Comparison of ENCODE assay signal across 8 cellular contexts in the genomic region with DNA sequence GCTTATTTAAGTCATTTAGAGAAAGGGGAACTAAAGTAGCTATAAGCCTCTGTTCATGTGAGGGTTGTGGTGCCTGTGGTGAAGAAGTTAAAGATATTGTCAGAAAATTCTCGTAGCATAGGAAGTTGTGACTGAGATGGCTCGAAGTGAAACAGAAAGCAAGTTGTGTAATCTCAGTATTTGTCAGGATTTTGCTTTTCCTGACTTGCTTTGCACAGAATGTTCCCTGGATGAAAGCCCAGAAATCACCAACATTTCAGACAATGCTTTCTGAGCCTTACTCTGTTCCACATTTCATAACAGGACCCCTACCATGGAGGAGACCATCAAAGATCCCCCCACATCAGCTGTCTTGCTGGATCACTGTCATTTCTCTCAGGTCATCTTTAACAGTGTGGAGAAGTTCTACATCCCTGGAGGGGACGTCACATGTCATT. TPM values are rescaled to one million over a fixed set of nuclear protein-coding genes. Genes with fewer than 3 reads are reported as not detected.
A peak's percentile ranks its signal among the peaks of the same experiment; 100 is the strongest.
DNase-seq lines count a peak whose midpoint lies in the region; ATAC-seq and TF ChIP-seq lines count a peak whose summit lies in the region.

No MANE protein-coding gene starts in this region.

- peak; percentile 90 for ATAC-seq in CD8-positive, alpha-beta T cell
- ATAC-seq in GM19463 (IDR thresholded peaks at IDR 0.05; ENCODE audit: unreplicated experiment) (peak; percentile 85), HG03565 (IDR thresholded peaks at IDR 0.05; ENCODE audit: unreplicated experiment) (peak; percentile 67), heart left ventricle (peak; percentile 64 to 86 (median 75))

- intact Hi-C loops in CD8-positive, alpha-beta T cell (cut with DNase I, micrococcal nuclease) = loop anchor here (1.0 kb wide), 1 partner anchor 10 kb away; the partner anchor contains the start of gene CALCOCO2 (in 2 of the 2)
- intact Hi-C loops in activated T-helper 2 cell treated with anti-CD3 and anti-CD28 coated beads, Interferon-gamma antibody, Interleukin-2, Interleukin-4, amounts not matched to agents 10 μg/mL and 5 μg/mL and 100 μg/mL, durations not matched to agents 14 hours and 24 hours and 36 hours (cut with micrococcal nuclease) = loop anchor here (2.0 kb wide), 1 partner anchor 15 kb away; no protein-coding TSS in a partner anchor
- intact Hi-C loops in heart left ventricle (cut with DNase I) = loop anchor here in 2 of 10 donors (2.0 to 5.0 kb wide), 2 partner anchors 31 to 36 kb away; no protein-coding TSS in a partner anchor

- POLR2A ChIA-PET in CD8-positive, alpha-beta T cell (lab: Charles Lee) = interaction anchor here (0.5 to 1.1 kb wide), 3 partner anchors 10 to 107 kb away, joined by 3 to 8 read pairs (median 4); no protein-coding TSS in a partner anchor

- 2 to 30% (median 6%) methylated on average over 3 of the region's 3 CpGs for WGBS in heart left ventricle, 4 donors

- no peak for TF ChIP-seq CTCF in CD8-positive, alpha-beta T cell (IDR thresholded peaks at IDR 0.05)
- TF ChIP-seq CTCF in heart left ventricle (IDR thresholded peaks at IDR 0.05) (no peak), nephron progenitor cell (IDR thresholded peaks at IDR 0.05) (no peak)

- peaks cover 10% of the 10 kb centered on the region for H3K36me3 ChIP-seq in CD8-positive, alpha-beta T cell (ENCODE audit: insufficient read depth, low read length)
- H3K36me3 ChIP-seq in heart left ventricle (peaks cover 0 to 45% (median 37%) of the 10 kb centered on the region in 9 donors), skeletal muscle tissue (ENCODE audit: control insufficient read depth in 3 of 3, insufficient read depth in 3 of 3, low read length in 3 of 3) (peaks cover 8 to 25% (median 14%) of the 10 kb centered on the region in 3 donors)

- peak overlapping the region; percentile 95 for H3K27ac Mint-ChIP-seq in CD8-positive, alpha-beta T cell
- peak overlapping the region; percentile 21 for H3K27ac Mint-ChIP-seq in activated T-helper 2 cell treated with anti-CD3 and anti-CD28 coated beads, Interferon-gamma antibody, Interleukin-2, Interleukin-4, amounts not matched to agents 10 μg/mL and 5 μg/mL and 100 μg/mL, durations not matched to agents 14 hours and 24 hours and 36 hours
- H3K27ac Mint-ChIP-seq in nephron progenitor cell = no peak overlapping the region

- peak overlapping the region; percentile 4 to 75 (median 36) for H3K9ac ChIP-seq in skeletal muscle tissue (ENCODE audit: low read depth in 1 of 3, low read length in 3 of 3)

- peak overlapping the region; percentile 79 for H3K4me3 Mint-ChIP-seq in CD8-positive, alpha-beta T cell
- H3K4me3 Mint-ChIP-seq in activated T-helper 2 cell treated with anti-CD3 and anti-CD28 coated beads, Interferon-gamma antibody, Interleukin-2, Interleukin-4, amounts not matched to agents 10 μg/mL and 5 μg/mL and 100 μg/mL, durations not matched to agents 14 hours and 24 hours and 36 hours (ENCODE audit: low read depth) = peak overlapping the region; percentile 20
- no peak overlapping the region for H3K4me3 Mint-ChIP-seq in nephron progenitor cell

- peak in 1 of 2 donors; percentile 57 for TF ChIP-seq POLR2A in heart left ventricle (IDR thresholded peaks at IDR 0.05)

- DNase-seq in CD8-positive, alpha-beta T cell = peak in 3 of 7 experiments; percentile 16 to 39 (median 26)
- peak; percentile 38 for DNase-seq in activated T-helper 2 cell treated with anti-CD3 and anti-CD28 coated beads, Interferon-gamma antibody, Interleukin-2, Interleukin-4, amounts not matched to agents 10 μg/mL and 5 μg/mL and 100 μg/mL, durations not matched to agents 14 hours and 24 hours and 36 hours (ENCODE audit: low spot score)
- peak in 2 of 5 donors; percentile 23 to 55 for DNase-seq in heart left ventricle
- no peak for DNase-seq in nephron progenitor cell
- no peak for DNase-seq in COLO829 (ENCODE audit: low spot score)

- peaks cover 52% of the 10 kb centered on the region for H3K4me1 Mint-ChIP-seq in CD8-positive, alpha-beta T cell (ENCODE audit: low read depth)
- peaks cover 44% of the 10 kb centered on the region for H3K4me1 Mint-ChIP-seq in activated T-helper 2 cell treated with anti-CD3 and anti-CD28 coated beads, Interferon-gamma antibody, Interleukin-2, Interleukin-4, amounts not matched to agents 10 μg/mL and 5 μg/mL and 100 μg/mL, durations not matched to agents 14 hours and 24 hours and 36 hours (ENCODE audit: low read depth)
- peaks cover 27% of the 10 kb centered on the region for H3K4me1 Mint-ChIP-seq in nephron progenitor cell

- peaks cover 45% of the 10 kb centered on the region for H3K4me1 ChIP-seq in CD8-positive, alpha-beta T cell (ENCODE audit: insufficient read depth, low read length)
- peaks cover 18 to 87% (median 59%) of the 10 kb centered on the region in 12 donors for H3K4me1 ChIP-seq in heart left ventricle
- peaks cover 29 to 34% (median 33%) of the 10 kb centered on the region in 3 donors for H3K4me1 ChIP-seq in skeletal muscle tissue (ENCODE audit: control insufficient read depth in 3 of 3, insufficient read depth in 3 of 3, low read length in 3 of 3)

- CTCF ChIA-PET in CD8-positive, alpha-beta T cell (lab: Charles Lee) = interaction anchor here (1.2 to 2.6 kb wide), 4 partner anchors 18 to 56 kb away, joined by 3 to 11 read pairs (median 4); no protein-coding TSS in a partner anchor

- H3K9me3 Mint-ChIP-seq in CD8-positive, alpha-beta T cell = no peaks in the 10 kb centered on the region
- no peaks in the 10 kb centered on the region for H3K9me3 Mint-ChIP-seq in activated T-helper 2 cell treated with anti-CD3 and anti-CD28 coated beads, Interferon-gamma antibody, Interleukin-2, Interleukin-4, amounts not matched to agents 10 μg/mL and 5 μg/mL and 100 μg/mL, durations not matched to agents 14 hours and 24 hours and 36 hours
- H3K9me3 Mint-ChIP-seq in nephron progenitor cell = no peaks in the 10 kb centered on the region

- H3K27me3 ChIP-seq in CD8-positive, alpha-beta T cell (ENCODE audit: insufficient read depth, low read length) = no peaks in the 10 kb centered on the region
- no peaks in the 10 kb centered on the region for H3K27me3 ChIP-seq in heart left ventricle
- no peaks in the 10 kb centered on the region for H3K27me3 ChIP-seq in skeletal muscle tissue (ENCODE audit: control insufficient read depth in 3 of 3, insufficient read depth in 3 of 3, low read length in 3 of 3)

- H3K27ac ChIP-seq in CD8-positive, alpha-beta T cell (ENCODE audit: low read depth, low read length) = peak overlapping the region; percentile 53
- peak overlapping the region; percentile 86 to 95 (median 90) for H3K27ac ChIP-seq in heart left ventricle
- H3K27ac ChIP-seq in skeletal muscle tissue (ENCODE audit: low read depth, low read length) = peak overlapping the region; percentile 41

- H3K4me3 ChIP-seq in CD8-positive, alpha-beta T cell (ENCODE audit: low read depth, low read length) = peak overlapping the region; percentile 38
- H3K4me3 ChIP-seq in heart left ventricle = peak overlapping the region in 11 of 12 donors; percentile 2 to 52 (median 38)
- peak overlapping the region; percentile 9 to 63 (median 45) for H3K4me3 ChIP-seq in skeletal muscle tissue (ENCODE audit: low read length in 3 of 3)

- H3K9me3 ChIP-seq in CD8-positive, alpha-beta T cell (ENCODE audit: low read length) = no peaks in the 10 kb centered on the region
- H3K9me3 ChIP-seq in heart left ventricle (no peaks in the 10 kb centered on the region), skeletal muscle tissue (ENCODE audit: control insufficient read depth in 3 of 3, low read length in 3 of 3) (no peaks in the 10 kb centered on the region)

- H3K27me3 Mint-ChIP-seq in CD8-positive, alpha-beta T cell (ENCODE audit: low read depth) = no peaks in the 10 kb centered on the region
- H3K27me3 Mint-ChIP-seq in activated T-helper 2 cell treated with anti-CD3 and anti-CD28 coated beads, Interferon-gamma antibody, Interleukin-2, Interleukin-4, amounts not matched to agents 10 μg/mL and 5 μg/mL and 100 μg/mL, durations not matched to agents 14 hours and 24 hours and 36 hours (ENCODE audit: low read depth) = no peaks in the 10 kb centered on the region
- peaks cover 5% of the 10 kb centered on the region for H3K27me3 Mint-ChIP-seq in nephron progenitor cell (ENCODE audit: low read depth, poor library complexity)

- H3K36me3 Mint-ChIP-seq in CD8-positive, alpha-beta T cell = peaks cover 29% of the 10 kb centered on the region
- peaks cover 51% of the 10 kb centered on the region for H3K36me3 Mint-ChIP-seq in activated T-helper 2 cell treated with anti-CD3 and anti-CD28 coated beads, Interferon-gamma antibody, Interleukin-2, Interleukin-4, amounts not matched to agents 10 μg/mL and 5 μg/mL and 100 μg/mL, durations not matched to agents 14 hours and 24 hours and 36 hours (ENCODE audit: low read depth)
- peaks cover 35% of the 10 kb centered on the region for H3K36me3 Mint-ChIP-seq in nephron progenitor cell (ENCODE audit: low read depth)

RNA-seq across cellular contexts. Expression of gene CALCOCO2, which starts 10.6 kb away (rescaled TPM):
- 100 to 1,000 TPM; 112 to 121 TPM for total RNA-seq in CD8-positive, alpha-beta T cell
- total RNA-seq in activated T-helper 2 cell treated with anti-CD3 and anti-CD28 coated beads, Interferon-gamma antibody, Interleukin-2, Interleukin-4, amounts not matched to agents 10 μg/mL and 5 μg/mL and 100 μg/mL, durations not matched to agents 14 hours and 24 hours and 36 hours = 51.7 and 53.7 TPM in 2 replicates
- total RNA-seq in heart left ventricle (100 to 1,000 TPM; 174 to 322 (median 272) TPM), skeletal muscle tissue (29.2 TPM)
- polyA plus RNA-seq in heart left ventricle = 100 to 1,000 TPM; 102 to 122 TPM

RNA-seq across cellular contexts. Expression of gene TTLL6, which starts 24.4 kb away (rescaled TPM):
- not detected for total RNA-seq in CD8-positive, alpha-beta T cell
- total RNA-seq in activated T-helper 2 cell treated with anti-CD3 and anti-CD28 coated beads, Interferon-gamma antibody, Interleukin-2, Interleukin-4, amounts not matched to agents 10 μg/mL and 5 μg/mL and 100 μg/mL, durations not matched to agents 14 hours and 24 hours and 36 hours = 0.07 TPM in 1 of 2 replicates, not detected in the other
- under 1 TPM in 1 of 9 donors, not detected in 8; 0.55 TPM for total RNA-seq in heart left ventricle
- under 1 TPM; 0.07 to 0.15 TPM for polyA plus RNA-seq in heart left ventricle
- total RNA-seq in skeletal muscle tissue = not detected

RNA-seq across cellular contexts. Expression of gene ATP5MC1, which starts 51.2 kb away (rescaled TPM):
- 10 to 100 TPM; 10.5 to 13.4 TPM for total RNA-seq in CD8-positive, alpha-beta T cell
- total RNA-seq in activated T-helper 2 cell treated with anti-CD3 and anti-CD28 coated beads, Interferon-gamma antibody, Interleukin-2, Interleukin-4, amounts not matched to agents 10 μg/mL and 5 μg/mL and 100 μg/mL, durations not matched to agents 14 hours and 24 hours and 36 hours = 153 and 156 TPM in 2 replicates
- total RNA-seq in heart left ventricle (1,000 to 10,000 TPM in 1 of 9 donors, 100 to 1,000 TPM in 8; 225 to 1,147 (median 370) TPM), skeletal muscle tissue (42.8 TPM)
- 1,000 to 10,000 TPM in 1 of 2 donors, 100 to 1,000 TPM in 1; 638 to 1,709 TPM for polyA plus RNA-seq in heart left ventricle
